ENCODE assay signal across 20 cellular contexts in genomic region chr1:228034954-228035837, GRCh38. TPM values are rescaled to one million over a fixed set of nuclear protein-coding genes. Genes with fewer than 3 reads are reported as not detected.
"Had no signal": no experiment of that assay in that cellular context is flagged by ENCODE, and none has a peak within 500 bp of the region (broad histone marks: within the 10 kb centered on the region; RNA-seq: fewer than 3 reads in every experiment).

No MANE protein-coding gene starts in this region.

- H3K36me3 ChIP-seq: adrenal gland, cardiac muscle cell, neutrophil, right atrium auricular region had no signal

- H3K27me3 ChIP-seq: right atrium auricular region had no signal

- DNase-seq: activated CD4-positive, alpha-beta T cell treated with anti-CD3 and anti-CD28 coated beads, Interleukin-2, amount 10 ng/mL, durations not matched to agents 7 days and 5 days; activated naive CD4-positive, alpha-beta T cell treated with anti-CD3 and anti-CD28 coated beads, Interleukin-2, amount 10 ng/mL, durations not matched to agents 7 days and 5 days; foreskin keratinocyte; naive B cell; small intestine; stimulated activated CD4-positive, alpha-beta T cell treated with anti-CD3 and anti-CD28 coated beads, Interleukin-4, amount 100 ng/mL, for 4 hours; stimulated activated CD8-positive, alpha-beta memory T cell treated with anti-CD3 and anti-CD28 coated beads, Interleukin-4, amount 100 ng/mL, for 48 hours; stimulated activated naive CD4-positive, alpha-beta T cell treated with Interleukin-2 at 50 U/mL for 16 hours; substantia nigra; T-helper 9 cell; trophoblast cell had no signal

- ATAC-seq: activated T-helper 17 cell treated with anti-CD3 and anti-CD28 coated beads, Interleukin-2, amount 50 U/mL, for 72 hours; foreskin keratinocyte; T-cell had no signal

- H3K4me3 Mint-ChIP-seq: activated CD4-positive, alpha-beta T cell treated with anti-CD3 and anti-CD28 coated beads, Interleukin-2, amount 10 ng/mL, durations not matched to agents 7 days and 5 days; activated naive CD4-positive, alpha-beta T cell treated with anti-CD3 and anti-CD28 coated beads, Interleukin-2, amount 10 ng/mL, durations not matched to agents 7 days and 5 days; activated T-helper 17 cell treated with anti-CD3 and anti-CD28 coated beads, Interleukin-2, amount 50 U/mL, for 72 hours; naive B cell had no signal

- H3K4me1 Mint-ChIP-seq: activated CD4-positive, alpha-beta T cell treated with anti-CD3 and anti-CD28 coated beads, Interleukin-2, amount 10 ng/mL, durations not matched to agents 7 days and 5 days; activated naive CD4-positive, alpha-beta T cell treated with anti-CD3 and anti-CD28 coated beads, Interleukin-2, amount 10 ng/mL, durations not matched to agents 7 days and 5 days; activated T-helper 17 cell treated with anti-CD3 and anti-CD28 coated beads, Interleukin-2, amount 50 U/mL, for 72 hours had no signal

- H3K27ac ChIP-seq: adrenal gland, cardiac muscle cell, foreskin keratinocyte, neutrophil, right atrium auricular region, SK-N-MC had no signal

- H3K36me3 Mint-ChIP-seq: activated naive CD4-positive, alpha-beta T cell treated with anti-CD3 and anti-CD28 coated beads, Interleukin-2, amount 10 ng/mL, durations not matched to agents 7 days and 5 days; T-cell had no signal

- H3K4me1 ChIP-seq: adrenal gland, foreskin keratinocyte had no signal

- H3K9me3 Mint-ChIP-seq: activated CD4-positive, alpha-beta T cell treated with anti-CD3 and anti-CD28 coated beads, Interleukin-2, amount 10 ng/mL, durations not matched to agents 7 days and 5 days; activated naive CD4-positive, alpha-beta T cell treated with anti-CD3 and anti-CD28 coated beads, Interleukin-2, amount 10 ng/mL, durations not matched to agents 7 days and 5 days; activated T-helper 17 cell treated with anti-CD3 and anti-CD28 coated beads, Interleukin-2, amount 50 U/mL, for 72 hours had no signal

- H3K27ac Mint-ChIP-seq: activated CD4-positive, alpha-beta T cell treated with anti-CD3 and anti-CD28 coated beads, Interleukin-2, amount 10 ng/mL, durations not matched to agents 7 days and 5 days; activated naive CD4-positive, alpha-beta T cell treated with anti-CD3 and anti-CD28 coated beads, Interleukin-2, amount 10 ng/mL, durations not matched to agents 7 days and 5 days; activated T-helper 17 cell treated with anti-CD3 and anti-CD28 coated beads, Interleukin-2, amount 50 U/mL, for 72 hours; naive B cell; progenitor cell of endocrine pancreas; T-cell had no signal

- H3K9me3 ChIP-seq: adrenal gland, neutrophil had no signal

- H3K4me3 ChIP-seq: adrenal gland, cardiac muscle cell, lung, right atrium auricular region, SK-N-MC had no signal

RNA-seq across cellular contexts. Expression of gene WNT3A, which starts 28.4 kb away (rescaled TPM):
- total RNA-seq: activated CD4-positive, alpha-beta T cell treated with anti-CD3 and anti-CD28 coated beads, Interleukin-2, amount 10 ng/mL, durations not matched to agents 7 days and 5 days; activated T-helper 17 cell treated with anti-CD3 and anti-CD28 coated beads, Interleukin-2, amount 50 U/mL, for 72 hours; adrenal gland; cardiac muscle cell; progenitor cell of endocrine pancreas; right atrium auricular region had no signal
- polyA plus RNA-seq: adrenal gland, cardiac muscle cell, small intestine had no signal
